ENCODE assay signal across 18 cellular contexts in genomic region chr19:13763300-13763699, GRCh38. TPM values are rescaled to one million over a fixed set of nuclear protein-coding genes. Genes with fewer than 3 reads are reported as not detected.
DNase-seq lines count a peak whose midpoint lies in the region; ATAC-seq and TF ChIP-seq lines count a peak whose summit lies in the region.
"Had no signal": no experiment of that assay in that cellular context is flagged by ENCODE, and none has a peak within 500 bp of the region (broad histone marks: within the 10 kb centered on the region; RNA-seq: fewer than 3 reads in every experiment).

No MANE protein-coding gene starts in this region.

- H3K9me3 ChIP-seq in Loucy (ENCODE audit: insufficient read depth, low read depth, low read length), result no peaks in the 10 kb centered on the region
- H3K9me3 ChIP-seq: colonic mucosa, esophagus squamous epithelium, left ventricle myocardium inferior, spleen, transverse colon had no signal

- H3K4me3 ChIP-seq in Loucy (ENCODE audit: low read length, poor library complexity, severe bottlenecking), result peak overlapping the region; percentile 89

- H3F3A ChIP-seq in Loucy (ENCODE audit: low read depth), result no peaks in the 10 kb centered on the region

- peaks cover 7% of the 10 kb centered on the region for H4K20me1 ChIP-seq in Loucy (ENCODE audit: insufficient read depth, low read length, poor library complexity, severe bottlenecking)

- no peaks in the 10 kb centered on the region for H3K27me3 ChIP-seq in Loucy (ENCODE audit: insufficient read depth, low read length, poor library complexity, severe bottlenecking)
- H3K27me3 ChIP-seq: colonic mucosa, esophagus squamous epithelium, spleen, transverse colon had no signal

- CTCF ChIA-PET in activated CD8-positive, alpha-beta memory T cell treated with anti-CD3 and anti-CD28 coated beads, Interleukin-2, amount 10 ng/mL, durations not matched to agents 7 days and 5 days (lab: Charles Lee), result interaction anchor here (1.8 kb wide), 1 partner anchor 99 kb away, joined by 9 read pairs; no protein-coding TSS in a partner anchor

- no peaks in the 10 kb centered on the region for H3K27me3 Mint-ChIP-seq in activated CD8-positive, alpha-beta memory T cell treated with anti-CD3 and anti-CD28 coated beads, Interleukin-2, amount 10 ng/mL, durations not matched to agents 7 days and 5 days
- no peaks in the 10 kb centered on the region for H3K27me3 Mint-ChIP-seq in activated naive CD8-positive, alpha-beta T cell treated with anti-CD3 and anti-CD28 coated beads, Interleukin-2, amount 50 U/mL, for 24 hours
- H3K27me3 Mint-ChIP-seq in osteocyte (ENCODE audit: unreplicated experiment), result no peaks in the 10 kb centered on the region

- H3K79me2 ChIP-seq in Loucy (ENCODE audit: insufficient read depth, low read length), result peaks cover 23% of the 10 kb centered on the region; the same call in 1 of the 2 replicates

- H3K36me3 ChIP-seq in Loucy (ENCODE audit: insufficient read depth, low read length), result peaks cover 21% of the 10 kb centered on the region; the same call in 1 of the 2 replicates

- no peak overlapping the region for H3K9ac ChIP-seq in Loucy (ENCODE audit: low read depth, low read length, poor library complexity, severe bottlenecking)

- peak overlapping the region; percentile 44 for H3K4me3 Mint-ChIP-seq in activated CD8-positive, alpha-beta memory T cell treated with anti-CD3 and anti-CD28 coated beads, Interleukin-2, amount 10 ng/mL, durations not matched to agents 7 days and 5 days
- peak overlapping the region; percentile 80 for H3K4me3 Mint-ChIP-seq in activated naive CD8-positive, alpha-beta T cell treated with anti-CD3 and anti-CD28 coated beads, Interleukin-2, amount 50 U/mL, for 24 hours
- H3K4me3 Mint-ChIP-seq in osteocyte (ENCODE audit: unreplicated experiment), result peak overlapping the region; percentile 63

- no peaks in the 10 kb centered on the region for H3K9me3 Mint-ChIP-seq in activated CD8-positive, alpha-beta memory T cell treated with anti-CD3 and anti-CD28 coated beads, Interleukin-2, amount 10 ng/mL, durations not matched to agents 7 days and 5 days (ENCODE audit: low read depth)
- H3K9me3 Mint-ChIP-seq in activated naive CD8-positive, alpha-beta T cell treated with anti-CD3 and anti-CD28 coated beads, Interleukin-2, amount 50 U/mL, for 24 hours, result no peaks in the 10 kb centered on the region
- no peaks in the 10 kb centered on the region for H3K9me3 Mint-ChIP-seq in osteocyte (ENCODE audit: unreplicated experiment)

- H3K4me1 ChIP-seq in Loucy (ENCODE audit: insufficient read depth, low read length, poor library complexity, severe bottlenecking), result peaks cover 10% of the 10 kb centered on the region
- H3K4me1 ChIP-seq: colonic mucosa had no signal

- TF ChIP-seq CTCF in Loucy (conservative IDR thresholded peaks at IDR 0.05; ENCODE audit: low read length) (no peak), osteocyte (IDR thresholded peaks at IDR 0.05) (no peak)

- peaks cover 24% of the 10 kb centered on the region for H3K4me1 Mint-ChIP-seq in activated CD8-positive, alpha-beta memory T cell treated with anti-CD3 and anti-CD28 coated beads, Interleukin-2, amount 10 ng/mL, durations not matched to agents 7 days and 5 days
- H3K4me1 Mint-ChIP-seq in activated naive CD8-positive, alpha-beta T cell treated with anti-CD3 and anti-CD28 coated beads, Interleukin-2, amount 50 U/mL, for 24 hours, result peaks cover 14% of the 10 kb centered on the region
- H3K4me1 Mint-ChIP-seq in osteocyte (ENCODE audit: unreplicated experiment), result peaks cover 13% of the 10 kb centered on the region

- peak overlapping the region; percentile 84 for H3K4me2 ChIP-seq in Loucy (ENCODE audit: low read depth, low read length, poor library complexity, severe bottlenecking)

- H3K36me3 Mint-ChIP-seq in activated CD8-positive, alpha-beta memory T cell treated with anti-CD3 and anti-CD28 coated beads, Interleukin-2, amount 10 ng/mL, durations not matched to agents 7 days and 5 days, result peaks cover 21% of the 10 kb centered on the region
- peaks cover 15% of the 10 kb centered on the region for H3K36me3 Mint-ChIP-seq in activated naive CD8-positive, alpha-beta T cell treated with anti-CD3 and anti-CD28 coated beads, Interleukin-2, amount 50 U/mL, for 24 hours (ENCODE audit: low read depth)
- peaks cover 9% of the 10 kb centered on the region for H3K36me3 Mint-ChIP-seq in osteocyte (ENCODE audit: unreplicated experiment)

- H3K9me2 ChIP-seq in Loucy (replicated peaks; ENCODE audit: low read depth, low read length), result no peaks in the 10 kb centered on the region

- H3K27ac Mint-ChIP-seq in activated CD8-positive, alpha-beta memory T cell treated with anti-CD3 and anti-CD28 coated beads, Interleukin-2, amount 10 ng/mL, durations not matched to agents 7 days and 5 days, result peak overlapping the region; percentile 80
- H3K27ac Mint-ChIP-seq in activated naive CD8-positive, alpha-beta T cell treated with anti-CD3 and anti-CD28 coated beads, Interleukin-2, amount 50 U/mL, for 24 hours, result peak overlapping the region; percentile 73
- no peak overlapping the region for H3K27ac Mint-ChIP-seq in osteocyte (ENCODE audit: unreplicated experiment)

- DNase-seq in activated CD8-positive, alpha-beta memory T cell treated with anti-CD3 and anti-CD28 coated beads, Interleukin-2, amount 10 ng/mL, durations not matched to agents 7 days and 5 days, result no peak
- DNase-seq in activated CD8-positive, alpha-beta memory T cell treated with anti-CD3 and anti-CD28 coated beads for 24 hours, result no peak
- DNase-seq in activated naive CD8-positive, alpha-beta T cell treated with anti-CD3 and anti-CD28 coated beads, Interleukin-2, amount 50 U/mL, for 24 hours, result no peak
- DNase-seq in osteocyte (ENCODE audit: extremely low spot score, unreplicated experiment), result no peak
- no peak for DNase-seq in SW 1271 (lab: John Stamatoyannopoulos, UW)
- DNase-seq: activated CD4-positive, CD25-positive, alpha-beta regulatory T cell treated with anti-CD3 and anti-CD28 coated beads, Interleukin-2, amount 50 U/mL, for 72 hours; colonic mucosa; esophagus squamous epithelium; hippocampal formation; left ventricle myocardium inferior; NCI-H187; NCI-H774; SIG-M5; spleen; transverse colon had no signal

- no peak for ATAC-seq in activated CD8-positive, alpha-beta memory T cell treated with anti-CD3 and anti-CD28 coated beads, Interleukin-2, amount 10 ng/mL, durations not matched to agents 7 days and 5 days
- no peak for ATAC-seq in activated naive CD8-positive, alpha-beta T cell treated with anti-CD3 and anti-CD28 coated beads, Interleukin-2, amount 50 U/mL, for 24 hours
- no peak for ATAC-seq in GM18502 (IDR thresholded peaks at IDR 0.05; ENCODE audit: poor library complexity, unreplicated experiment)
- no peak for ATAC-seq in HG02798 (IDR thresholded peaks at IDR 0.05; ENCODE audit: poor library complexity, unreplicated experiment)

- H2AFZ ChIP-seq in Loucy (ENCODE audit: low read length), result no peak overlapping the region

RNA-seq across cellular contexts. Expression of gene MRI1, which starts 1.0 kb away (rescaled TPM):
- total RNA-seq in activated CD8-positive, alpha-beta memory T cell treated with anti-CD3 and anti-CD28 coated beads, Interleukin-2, amount 10 ng/mL, durations not matched to agents 7 days and 5 days, result 10 to 100 TPM; 51.7 to 59.3 TPM
- 18.6 and 22.5 TPM in 2 replicates for total RNA-seq in osteocyte

RNA-seq across cellular contexts. Expression of gene C19orf53, which starts 11.0 kb away (rescaled TPM):
- 10 to 100 TPM; 77.7 to 94.0 TPM for total RNA-seq in activated CD8-positive, alpha-beta memory T cell treated with anti-CD3 and anti-CD28 coated beads, Interleukin-2, amount 10 ng/mL, durations not matched to agents 7 days and 5 days
- 82.4 and 86.6 TPM in 2 replicates for total RNA-seq in osteocyte

RNA-seq across cellular contexts. Expression of gene ZSWIM4, which starts 31.9 kb away (rescaled TPM):
- 1 to 10 TPM; 8.1 to 8.4 TPM for total RNA-seq in activated CD8-positive, alpha-beta memory T cell treated with anti-CD3 and anti-CD28 coated beads, Interleukin-2, amount 10 ng/mL, durations not matched to agents 7 days and 5 days
- total RNA-seq in osteocyte, result 14.0 and 15.1 TPM in 2 replicates
